9 cellular contexts compared by ENCODE assay signal in the genomic region with DNA sequence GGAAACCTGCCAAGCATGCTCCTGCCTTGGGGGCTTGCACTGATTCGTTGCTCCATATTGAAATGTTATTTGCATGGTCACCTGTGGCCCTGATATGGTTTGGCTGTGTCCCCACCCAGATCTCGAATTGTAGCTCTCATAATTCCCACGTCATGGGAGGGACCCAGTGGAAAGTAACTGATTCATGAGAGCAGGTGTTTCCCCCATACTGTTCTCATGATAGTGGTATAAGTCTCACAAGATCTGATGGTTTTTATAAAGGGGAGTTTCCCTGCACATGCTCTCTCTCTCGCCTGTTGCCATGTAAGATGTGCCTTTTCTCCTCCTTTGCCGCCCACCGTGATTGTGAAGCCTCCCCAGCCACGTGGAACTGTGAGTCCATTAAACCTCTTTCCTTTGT.
"Had no signal": no experiment of that assay in that cellular context is flagged by ENCODE, and none has a peak within 500 bp of the region (broad histone marks: within the 10 kb centered on the region; RNA-seq: fewer than 3 reads in every experiment).

No MANE protein-coding gene starts in this region.

- H3K9ac ChIP-seq: GM23248 had no signal

- H3K36me3 ChIP-seq: HAP-1 had no signal

- H2AFZ ChIP-seq: GM23248 had no signal

- ATAC-seq: HCT116, HepG2 had no signal

- H3K4me3 Mint-ChIP-seq: HFFc6, IgD-negative memory B cell had no signal

- H3K27ac Mint-ChIP-seq: HFFc6, IgD-negative memory B cell had no signal

- H3K27me3 Mint-ChIP-seq: IgD-negative memory B cell had no signal

- H3K9me3 ChIP-seq: HAP-1 had no signal

- H3K4me3 ChIP-seq: GM23248, HAP-1 had no signal

- H3K27ac ChIP-seq: GM23248, HL-60 had no signal

- H3K4me1 Mint-ChIP-seq: IgD-negative memory B cell had no signal

- H3K4me1 ChIP-seq: HAP-1 had no signal

- DNase-seq: GM23248, GOT3, H7, HFFc6 had no signal
